1 cellular context compared by ENCODE assay signal in genomic region chr17:13702266-13702665, GRCh38.
TF ChIP-seq lines count a peak whose summit lies in the region.

No MANE protein-coding gene starts in this region.

TF ChIP-seq in HEK293, 187 proteins besides CTCF, POLR2A, EP300 and RAD21 (continued from another document):
- TF ChIP-seq, protein P1, sequence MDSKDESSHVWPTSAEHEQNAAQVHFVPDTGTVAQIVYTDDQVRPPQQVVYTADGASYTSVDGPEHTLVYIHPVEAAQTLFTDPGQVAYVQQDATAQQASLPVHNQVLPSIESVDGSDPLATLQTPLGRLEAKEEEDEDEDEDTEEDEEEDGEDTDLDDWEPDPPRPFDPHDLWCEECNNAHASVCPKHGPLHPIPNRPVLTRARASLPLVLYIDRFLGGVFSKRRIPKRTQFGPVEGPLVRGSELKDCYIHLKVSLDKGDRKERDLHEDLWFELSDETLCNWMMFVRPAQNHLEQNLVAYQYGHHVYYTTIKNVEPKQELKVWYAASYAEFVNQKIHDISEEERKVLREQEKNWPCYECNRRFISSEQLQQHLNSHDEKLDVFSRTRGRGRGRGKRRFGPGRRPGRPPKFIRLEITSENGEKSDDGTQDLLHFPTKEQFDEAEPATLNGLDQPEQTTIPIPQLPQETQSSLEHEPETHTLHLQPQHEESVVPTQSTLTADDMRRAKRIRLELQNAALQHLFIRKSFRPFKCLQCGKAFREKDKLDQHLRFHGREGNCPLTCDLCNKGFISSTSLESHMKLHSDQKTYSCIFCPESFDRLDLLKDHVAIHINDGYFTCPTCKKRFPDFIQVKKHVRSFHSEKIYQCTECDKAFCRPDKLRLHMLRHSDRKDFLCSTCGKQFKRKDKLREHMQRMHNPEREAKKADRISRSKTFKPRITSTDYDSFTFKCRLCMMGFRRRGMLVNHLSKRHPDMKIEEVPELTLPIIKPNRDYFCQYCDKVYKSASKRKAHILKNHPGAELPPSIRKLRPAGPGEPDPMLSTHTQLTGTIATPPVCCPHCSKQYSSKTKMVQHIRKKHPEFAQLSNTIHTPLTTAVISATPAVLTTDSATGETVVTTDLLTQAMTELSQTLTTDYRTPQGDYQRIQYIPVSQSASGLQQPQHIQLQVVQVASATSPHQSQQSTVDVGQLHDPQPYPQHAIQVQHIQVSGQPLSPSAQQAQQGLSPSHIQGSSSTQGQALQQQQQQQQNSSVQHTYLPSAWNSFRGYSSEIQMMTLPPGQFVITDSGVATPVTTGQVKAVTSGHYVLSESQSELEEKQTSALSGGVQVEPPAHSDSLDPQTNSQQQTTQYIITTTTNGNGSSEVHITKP (tag by site-specific recombination; IDR thresholded peaks at IDR 0.05): no peak
- TF ChIP-seq ZNF792 (tag by site-specific recombination; IDR thresholded peaks at IDR 0.05) (no peak), ZNF843 (tag by site-specific recombination; IDR thresholded peaks at IDR 0.05) (0 out of 2 replicates have a peak, but pooled peaks have one; percentile 17), SCRT2 (tag by site-specific recombination; IDR thresholded peaks at IDR 0.05) (peak; percentile 91), KLF16 (tag by site-specific recombination; IDR thresholded peaks at IDR 0.05) (no peak)
- TF ChIP-seq, protein P2, sequence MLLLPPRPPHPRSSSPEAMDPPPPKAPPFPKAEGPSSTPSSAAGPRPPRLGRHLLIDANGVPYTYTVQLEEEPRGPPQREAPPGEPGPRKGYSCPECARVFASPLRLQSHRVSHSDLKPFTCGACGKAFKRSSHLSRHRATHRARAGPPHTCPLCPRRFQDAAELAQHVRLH (tag by site-specific recombination; IDR thresholded peaks at IDR 0.05): 0 out of 2 replicates have a peak, but pooled peaks have one; percentile 36
